Comparison of ENCODE assay signal across 16 cellular contexts in genomic region chr11:83661491-83662350, GRCh38.
"Had no signal": no experiment of that assay in that cellular context is flagged by ENCODE, and none has a peak within 500 bp of the region (broad histone marks: within the 10 kb centered on the region; RNA-seq: fewer than 3 reads in every experiment).

No MANE protein-coding gene starts in this region.

- ATAC-seq: effector memory CD8-positive, alpha-beta T cell; naive thymus-derived CD4-positive, alpha-beta T cell; sciatic nerve; T-cell; upper lobe of right lung had no signal

- H3K27ac ChIP-seq: prostate gland, suprapubic skin, upper lobe of right lung had no signal

- DNase-seq: activated CD4-positive, alpha-beta T cell treated with anti-CD3 and anti-CD28 coated beads for 48 hours; activated CD8-positive, alpha-beta memory T cell treated with anti-CD3 and anti-CD28 coated beads for 24 hours; activated naive CD4-positive, alpha-beta T cell treated with anti-CD3 and anti-CD28 coated beads for 36 hours; central memory CD4-positive, alpha-beta T cell; effector memory CD8-positive, alpha-beta T cell; erythroblast; naive thymus-derived CD4-positive, alpha-beta T cell; nucleus accumbens; stimulated activated CD4-positive, alpha-beta T cell treated with anti-CD3 and anti-CD28 coated beads, Interleukin-2, amount 100 ng/mL, for 24 hours; stimulated activated naive CD4-positive, alpha-beta T cell treated with Interleukin-2 at 50 U/mL for 16 hours; T-cell; upper lobe of right lung had no signal

- H3K4me1 ChIP-seq: prostate gland, suprapubic skin, upper lobe of right lung had no signal

- H3K4me3 ChIP-seq: lung, prostate gland, suprapubic skin, upper lobe of right lung had no signal

- H3K27me3 ChIP-seq: suprapubic skin, upper lobe of right lung had no signal

- H3K36me3 ChIP-seq: prostate gland, suprapubic skin, upper lobe of right lung had no signal

- H3K9me3 ChIP-seq: prostate gland, suprapubic skin, upper lobe of right lung had no signal
